ENCODE assay signal across 31 cellular contexts in the genomic region with DNA sequence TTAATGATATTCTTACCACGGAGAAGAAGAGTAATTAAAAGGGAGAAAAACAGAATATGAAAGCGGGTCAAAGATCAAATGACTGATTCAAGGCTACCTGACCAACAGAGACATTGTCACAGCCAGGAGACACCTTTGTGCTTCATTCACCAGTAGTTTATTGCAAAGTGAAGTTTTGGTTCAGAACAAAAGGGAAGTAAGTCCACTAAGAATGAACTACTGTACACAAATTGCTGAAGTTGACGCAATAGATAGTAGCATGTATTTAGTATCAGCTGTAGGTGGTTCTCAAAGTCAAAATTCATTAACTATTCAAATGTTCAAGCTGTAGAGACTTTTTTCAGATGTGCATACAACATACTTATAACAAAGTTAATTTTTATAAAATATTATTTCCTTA.
"Had no signal": no experiment of that assay in that cellular context is flagged by ENCODE, and none has a peak within 500 bp of the region (broad histone marks: within the 10 kb centered on the region; RNA-seq: fewer than 3 reads in every experiment).

No MANE protein-coding gene starts in this region.

- ATAC-seq: activated naive CD4-positive, alpha-beta T cell treated with anti-CD3 and anti-CD28 coated beads, Interleukin-2, amount 50 U/mL, for 72 hours; activated naive CD8-positive, alpha-beta T cell treated with anti-CD3 and anti-CD28 coated beads, Interleukin-2, amount 50 U/mL, for 24 hours; activated T-cell treated with anti-CD3 and anti-CD28 coated beads, Interleukin-2, amount 50 U/mL, for 4 hours; body of pancreas; SK-N-SH treated with all-trans-retinoic acid at 6 μM for 48 hours; T-helper 17 cell had no signal

- H3K27ac ChIP-seq: ascending aorta, body of pancreas, PC-9, SJSA1 had no signal

- H3K4me3 ChIP-seq: ascending aorta, body of pancreas, MG63, PC-9, SJSA1 had no signal

- H3K36me3 Mint-ChIP-seq: activated CD4-positive, alpha-beta memory T cell treated with anti-CD3 and anti-CD28 coated beads for 36 hours; activated naive CD4-positive, alpha-beta T cell treated with anti-CD3 and anti-CD28 coated beads, Interleukin-2, amount 50 U/mL, for 72 hours had no signal

- H3K4me3 Mint-ChIP-seq: activated B cell treated with CpG ODN at 0.5 μM for 24 hours; activated CD4-positive, alpha-beta memory T cell treated with anti-CD3 and anti-CD28 coated beads for 36 hours; activated CD4-positive, alpha-beta T cell treated with anti-CD3 and anti-CD28 coated beads, Interleukin-2, amount 10 ng/mL, durations not matched to agents 7 days and 5 days; activated naive CD8-positive, alpha-beta T cell treated with anti-CD3 and anti-CD28 coated beads, Interleukin-2, amount 50 U/mL, for 24 hours; activated T-cell treated with anti-CD3 and anti-CD28 coated beads, Interleukin-2, amount 50 U/mL, for 4 hours; T-helper 17 cell had no signal

- H3K36me3 ChIP-seq: ascending aorta, MG63, SJSA1 had no signal

- H3K27me3 Mint-ChIP-seq: activated CD4-positive, alpha-beta T cell treated with anti-CD3 and anti-CD28 coated beads, Interleukin-2, amount 10 ng/mL, durations not matched to agents 7 days and 5 days had no signal

- H3K9me3 ChIP-seq: ascending aorta, body of pancreas, MG63, SJSA1 had no signal

- H3K27me3 ChIP-seq: ascending aorta, body of pancreas, MG63, SJSA1 had no signal

- H3K4me1 ChIP-seq: ascending aorta, body of pancreas had no signal

- DNase-seq: activated B cell treated with CpG ODN at 0.5 μM for 24 hours; activated CD4-positive, alpha-beta memory T cell treated with anti-CD3 and anti-CD28 coated beads for 36 hours; activated CD4-positive, alpha-beta T cell treated with anti-CD3 and anti-CD28 coated beads for 1 hour; activated CD4-positive, alpha-beta T cell treated with anti-CD3 and anti-CD28 coated beads, Interleukin-2, amount 10 ng/mL, durations not matched to agents 7 days and 5 days; activated CD8-positive, alpha-beta memory T cell treated with anti-CD3 and anti-CD28 coated beads for 24 hours; activated effector memory CD4-positive, alpha-beta T cell treated with anti-CD3 and anti-CD28 coated beads, Interleukin-2, amount 50 U/mL, for 16 hours; activated naive CD4-positive, alpha-beta T cell treated with Interleukin-2 at 50 U/mL for 16 hours; activated naive CD8-positive, alpha-beta T cell treated with anti-CD3 and anti-CD28 coated beads, Interleukin-2, amount 50 U/mL, for 24 hours; activated T-cell treated with anti-CD3 and anti-CD28 coated beads, Interleukin-2, amount 50 U/mL, for 4 hours; amniotic stem cell; body of pancreas; central memory CD4-positive, alpha-beta T cell; MG63; NCI-H1092 treated with DMSO at 0.1 percent for 48 hours; NCI-H1417 treated with DMSO at 0.1 percent for 48 hours; NCI-H1694; NCI-H2029; NCI-H2107; NCI-H2171 treated with DMSO at 0.1 percent for 48 hours; NCI-H226; NCI-H510A treated with DMSO at 0.1 percent for 48 hours; NCI-H69; NK-92 treated with Interleukin-12 subunit alpha and Interleukin-12 subunit beta, amount 100 ng/mL, for 24 hours; PC-9; T-helper 17 cell; T-helper 9 cell had no signal

- FAIRE-seq: bronchial epithelial cell had no signal

- H3K9me3 Mint-ChIP-seq: activated B cell treated with CpG ODN at 0.5 μM for 24 hours; activated CD4-positive, alpha-beta memory T cell treated with anti-CD3 and anti-CD28 coated beads for 36 hours; activated CD4-positive, alpha-beta T cell treated with anti-CD3 and anti-CD28 coated beads, Interleukin-2, amount 10 ng/mL, durations not matched to agents 7 days and 5 days; activated naive CD8-positive, alpha-beta T cell treated with anti-CD3 and anti-CD28 coated beads, Interleukin-2, amount 50 U/mL, for 24 hours; activated T-cell treated with anti-CD3 and anti-CD28 coated beads, Interleukin-2, amount 50 U/mL, for 4 hours had no signal

- H3K4me1 Mint-ChIP-seq: activated B cell treated with CpG ODN at 0.5 μM for 24 hours, T-helper 17 cell had no signal

- H3K27ac Mint-ChIP-seq: activated B cell treated with CpG ODN at 0.5 μM for 24 hours; activated CD4-positive, alpha-beta memory T cell treated with anti-CD3 and anti-CD28 coated beads for 36 hours; activated CD4-positive, alpha-beta T cell treated with anti-CD3 and anti-CD28 coated beads, Interleukin-2, amount 10 ng/mL, durations not matched to agents 7 days and 5 days; activated naive CD4-positive, alpha-beta T cell treated with anti-CD3 and anti-CD28 coated beads, Interleukin-2, amount 50 U/mL, for 72 hours; activated naive CD8-positive, alpha-beta T cell treated with anti-CD3 and anti-CD28 coated beads, Interleukin-2, amount 50 U/mL, for 24 hours; T-helper 17 cell had no signal
